ENCODE assay signal across 28 cellular contexts in the genomic region with DNA sequence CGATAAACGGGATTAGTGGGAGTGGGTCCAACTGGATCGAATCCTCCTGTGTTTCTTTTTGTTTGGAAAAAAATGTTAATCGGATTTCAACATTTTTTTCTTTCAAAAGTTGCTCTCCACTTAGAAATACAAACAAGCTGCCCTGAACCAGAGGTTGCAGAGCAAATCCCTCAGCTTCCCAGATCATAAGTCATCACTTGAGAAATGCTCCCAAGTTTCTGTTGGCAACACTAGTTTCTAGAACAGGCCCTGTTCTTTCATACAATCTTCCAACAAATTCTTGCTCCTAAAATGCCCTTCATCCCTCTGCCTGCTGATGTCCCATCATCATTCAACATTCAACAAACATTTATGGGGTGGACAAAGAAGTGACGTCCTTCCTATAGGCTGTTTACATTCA. TPM values are rescaled to one million over a fixed set of nuclear protein-coding genes. Genes with fewer than 3 reads are reported as not detected.
DNase-seq lines count a peak whose midpoint lies in the region; ATAC-seq and TF ChIP-seq lines count a peak whose summit lies in the region.
"Had no signal": no experiment of that assay in that cellular context is flagged by ENCODE, and none has a peak within 500 bp of the region (broad histone marks: within the 10 kb centered on the region; RNA-seq: fewer than 3 reads in every experiment).

No MANE protein-coding gene starts in this region.

- POLR2A ChIA-PET in activated naive CD8-positive, alpha-beta T cell treated with anti-CD3 and anti-CD28 coated beads, Interleukin-2, amount 10 ng/mL, durations not matched to agents 7 days and 5 days (lab: Charles Lee), result interaction anchor here (0.8 to 3.1 kb wide), 4 partner anchors 14 to 104 kb away, joined by 5 to 31 read pairs (median 14); no protein-coding TSS in a partner anchor

- peak overlapping the region; percentile 25 for H3K27ac Mint-ChIP-seq in activated naive CD8-positive, alpha-beta T cell treated with anti-CD3 and anti-CD28 coated beads, Interleukin-2, amount 10 ng/mL, durations not matched to agents 7 days and 5 days
- no peak overlapping the region for H3K27ac Mint-ChIP-seq in activated naive CD8-positive, alpha-beta T cell treated with anti-CD3 and anti-CD28 coated beads, Interleukin-2, amount 50 U/mL, for 24 hours
- H3K27ac Mint-ChIP-seq: activated naive CD4-positive, alpha-beta T cell treated with anti-CD3 and anti-CD28 coated beads for 36 hours; IgD-negative memory B cell; T-helper 2 cell treated with Interferon-gamma antibody and Interleukin-4, amounts not matched to agents 5 μg/mL and 100 μg/mL, for 36 hours had no signal

- H3K27me3 ChIP-seq in brain microvascular endothelial cell (replicated peaks), result peaks cover 4% of the 10 kb centered on the region
- H3K27me3 ChIP-seq in foreskin keratinocyte, result peaks cover 27% of the 10 kb centered on the region
- H3K27me3 ChIP-seq: upper lobe of left lung had no signal

- no peak for DNase-seq in activated naive CD8-positive, alpha-beta T cell treated with anti-CD3 and anti-CD28 coated beads, Interleukin-2, amount 10 ng/mL, durations not matched to agents 7 days and 5 days
- DNase-seq in activated naive CD8-positive, alpha-beta T cell treated with anti-CD3 and anti-CD28 coated beads, Interleukin-2, amount 50 U/mL, for 24 hours, result no peak
- DNase-seq in brain microvascular endothelial cell (peak; percentile 6), fibroblast of villous mesenchyme (ENCODE audit: low read depth) (peak; percentile 84), stromal cell of bone marrow (ENCODE audit: low read depth) (peak; percentile 65), foreskin keratinocyte (no peak), globus pallidus (ENCODE audit: low spot score) (no peak)
- DNase-seq: activated CD4-positive, alpha-beta T cell treated with anti-CD3 and anti-CD28 coated beads for 48 hours; activated naive CD4-positive, alpha-beta T cell treated with anti-CD3 and anti-CD28 coated beads for 36 hours; aorta; Calu3; cerebellar nuclear complex; NCI-H1092 treated with DMSO at 0.1 percent for 48 hours; NCI-H2029; NCI-H226; upper lobe of left lung had no signal

- in situ Hi-C loops in brain microvascular endothelial cell (cut with HindIII; ENCODE audit: low pct_ligation_motif_present, low sequenced_read_pairs), result no loop called here

- no peak overlapping the region for H3K27ac ChIP-seq in brain microvascular endothelial cell
- no peak overlapping the region for H3K27ac ChIP-seq in foreskin keratinocyte
- H3K27ac ChIP-seq: 22Rv1, C4-2B, epithelial cell of prostate, upper lobe of left lung, VCaP had no signal

- ATAC-seq in activated naive CD8-positive, alpha-beta T cell treated with anti-CD3 and anti-CD28 coated beads, Interleukin-2, amount 10 ng/mL, durations not matched to agents 7 days and 5 days (ENCODE audit: low read depth), result no peak
- no peak for ATAC-seq in activated naive CD8-positive, alpha-beta T cell treated with anti-CD3 and anti-CD28 coated beads, Interleukin-2, amount 50 U/mL, for 24 hours
- ATAC-seq in foreskin keratinocyte (no peak), GM19351 (IDR thresholded peaks at IDR 0.05; ENCODE audit: unreplicated experiment) (no peak)
- ATAC-seq: Right ventricle myocardium inferior had no signal

- H3K9me3 Mint-ChIP-seq in activated naive CD8-positive, alpha-beta T cell treated with anti-CD3 and anti-CD28 coated beads, Interleukin-2, amount 10 ng/mL, durations not matched to agents 7 days and 5 days, result peaks cover 16% of the 10 kb centered on the region
- H3K9me3 Mint-ChIP-seq in activated naive CD8-positive, alpha-beta T cell treated with anti-CD3 and anti-CD28 coated beads, Interleukin-2, amount 50 U/mL, for 24 hours, result no peaks in the 10 kb centered on the region
- H3K9me3 Mint-ChIP-seq: T-helper 2 cell treated with Interferon-gamma antibody and Interleukin-4, amounts not matched to agents 5 μg/mL and 100 μg/mL, for 36 hours had no signal

- H3K27me3 Mint-ChIP-seq in activated naive CD8-positive, alpha-beta T cell treated with anti-CD3 and anti-CD28 coated beads, Interleukin-2, amount 10 ng/mL, durations not matched to agents 7 days and 5 days, result peaks cover 10% of the 10 kb centered on the region
- H3K27me3 Mint-ChIP-seq in activated naive CD8-positive, alpha-beta T cell treated with anti-CD3 and anti-CD28 coated beads, Interleukin-2, amount 50 U/mL, for 24 hours, result peaks cover 17% of the 10 kb centered on the region

- H3K4me1 ChIP-seq in foreskin keratinocyte, result peaks cover 6% of the 10 kb centered on the region

- H3K4me3 Mint-ChIP-seq in activated naive CD8-positive, alpha-beta T cell treated with anti-CD3 and anti-CD28 coated beads, Interleukin-2, amount 10 ng/mL, durations not matched to agents 7 days and 5 days, result no peak overlapping the region
- H3K4me3 Mint-ChIP-seq in activated naive CD8-positive, alpha-beta T cell treated with anti-CD3 and anti-CD28 coated beads, Interleukin-2, amount 50 U/mL, for 24 hours, result no peak overlapping the region
- H3K4me3 Mint-ChIP-seq: activated naive CD4-positive, alpha-beta T cell treated with anti-CD3 and anti-CD28 coated beads for 36 hours; T-helper 2 cell treated with Interferon-gamma antibody and Interleukin-4, amounts not matched to agents 5 μg/mL and 100 μg/mL, for 36 hours had no signal

- H3K4me1 Mint-ChIP-seq in activated naive CD8-positive, alpha-beta T cell treated with anti-CD3 and anti-CD28 coated beads, Interleukin-2, amount 10 ng/mL, durations not matched to agents 7 days and 5 days, result peaks cover 7% of the 10 kb centered on the region
- H3K4me1 Mint-ChIP-seq in activated naive CD8-positive, alpha-beta T cell treated with anti-CD3 and anti-CD28 coated beads, Interleukin-2, amount 50 U/mL, for 24 hours, result no peaks in the 10 kb centered on the region

- H3K36me3 Mint-ChIP-seq in activated naive CD8-positive, alpha-beta T cell treated with anti-CD3 and anti-CD28 coated beads, Interleukin-2, amount 10 ng/mL, durations not matched to agents 7 days and 5 days, result peaks cover 9% of the 10 kb centered on the region
- H3K36me3 Mint-ChIP-seq in activated naive CD8-positive, alpha-beta T cell treated with anti-CD3 and anti-CD28 coated beads, Interleukin-2, amount 50 U/mL, for 24 hours (ENCODE audit: low read depth), result peaks cover 5% of the 10 kb centered on the region
- H3K36me3 Mint-ChIP-seq: IgD-negative memory B cell had no signal

- TF ChIP-seq CTCF in brain microvascular endothelial cell (IDR thresholded peaks at IDR 0.05; ENCODE audit: low read depth, low read length, missing control alignments) (no peak), fibroblast of villous mesenchyme (IDR thresholded peaks at IDR 0.05; ENCODE audit: insufficient read depth, low read depth, low read length) (no peak), foreskin keratinocyte (conservative IDR thresholded peaks at IDR 0.05) (no peak)

- H3K4me3 ChIP-seq in brain microvascular endothelial cell (ENCODE audit: low read depth, low read length), result no peak overlapping the region
- H3K4me3 ChIP-seq in fibroblast of villous mesenchyme (ENCODE audit: low read depth, low read length), result no peak overlapping the region
- H3K4me3 ChIP-seq: upper lobe of left lung had no signal

- H3K36me3 ChIP-seq in brain microvascular endothelial cell (replicated peaks), result no peaks in the 10 kb centered on the region
- H3K36me3 ChIP-seq: upper lobe of left lung had no signal

RNA-seq across cellular contexts. Expression of gene MLC1, which starts 1.3 kb away (rescaled TPM):
- 1 to 10 TPM; 4.2 to 4.9 TPM for total RNA-seq in activated naive CD8-positive, alpha-beta T cell treated with anti-CD3 and anti-CD28 coated beads, Interleukin-2, amount 10 ng/mL, durations not matched to agents 7 days and 5 days
- total RNA-seq in fibroblast of villous mesenchyme, result under 0.01 TPM in 2 replicates
- total RNA-seq in foreskin keratinocyte, result not detected in 2 replicates
- not detected in 2 replicates for polyA plus RNA-seq in foreskin keratinocyte
- total RNA-seq: Calu3, Daoy, pulmonary artery endothelial cell had no signal

RNA-seq across cellular contexts. Expression of gene MOV10L1, which starts 3.3 kb away (rescaled TPM):
- total RNA-seq in activated naive CD8-positive, alpha-beta T cell treated with anti-CD3 and anti-CD28 coated beads, Interleukin-2, amount 10 ng/mL, durations not matched to agents 7 days and 5 days, result not detected
- total RNA-seq in fibroblast of villous mesenchyme (9.7 and 10.8 TPM in 2 replicates), foreskin keratinocyte (0.14 and 0.18 TPM in 2 replicates)
- polyA plus RNA-seq in foreskin keratinocyte, result 0.08 TPM in 1 of 2 replicates, not detected in the other
- total RNA-seq: activated naive CD4-positive, alpha-beta T cell treated with anti-CD3 and anti-CD28 coated beads for 36 hours; Calu3; Right ventricle myocardium inferior had no signal
- polyA plus RNA-seq: IgD-negative memory B cell had no signal

RNA-seq across cellular contexts. Expression of gene TTLL8, which starts 28.4 kb away (rescaled TPM):
- total RNA-seq in activated naive CD8-positive, alpha-beta T cell treated with anti-CD3 and anti-CD28 coated beads, Interleukin-2, amount 10 ng/mL, durations not matched to agents 7 days and 5 days, result not detected
- total RNA-seq in fibroblast of villous mesenchyme (not detected in 2 replicates), foreskin keratinocyte (not detected in 2 replicates)
- polyA plus RNA-seq in foreskin keratinocyte, result not detected in 2 replicates
- total RNA-seq: activated naive CD4-positive, alpha-beta T cell treated with anti-CD3 and anti-CD28 coated beads for 36 hours; aorta; Calu3; Daoy; pulmonary artery endothelial cell; Right ventricle myocardium inferior; skeletal muscle tissue; subcutaneous adipose tissue; upper lobe of left lung had no signal
- polyA plus RNA-seq: aorta, IgD-negative memory B cell had no signal

Comparison
In these comparisons a context has a peak if more than half of its experiments do, and no peak if none do; other contexts are left out.
1. DNase-seq: peak in brain microvascular endothelial cell (single experiment), fibroblast of villous mesenchyme (single experiment) and stromal cell of bone marrow (single experiment); none in activated naive CD8-positive, alpha-beta T cell treated with anti-CD3 and anti-CD28 coated beads, Interleukin-2, amount 10 ng/mL, durations not matched to agents 7 days and 5 days (single experiment), activated naive CD8-positive, alpha-beta T cell treated with anti-CD3 and anti-CD28 coated beads, Interleukin-2, amount 50 U/mL, for 24 hours (single experiment), foreskin keratinocyte (0 of 2) and globus pallidus (single experiment).